ENCODE assay signal across 19 cellular contexts in the genomic region with DNA sequence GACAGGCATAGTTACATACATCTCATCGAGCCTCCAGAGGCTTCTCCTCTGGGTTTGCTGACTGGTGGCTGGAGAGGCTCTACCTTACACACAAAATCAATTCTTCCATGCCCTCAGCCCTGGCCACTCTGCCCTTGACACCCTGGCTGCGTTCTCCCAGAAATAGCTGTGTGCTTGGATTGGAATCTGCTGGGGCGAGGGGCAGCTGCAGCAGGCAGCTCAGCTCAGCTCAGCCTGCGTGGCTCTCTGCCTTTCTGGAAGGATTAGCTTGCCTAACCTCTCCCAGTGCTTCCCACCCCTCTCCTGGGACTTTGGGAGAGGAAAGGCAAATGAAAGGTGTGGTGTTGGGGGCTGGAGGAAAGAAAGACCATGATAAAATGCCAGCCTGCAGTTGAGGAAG.
DNase-seq lines count a peak whose midpoint lies in the region; ATAC-seq, FAIRE-seq and TF ChIP-seq lines count a peak whose summit lies in the region.
"Had no signal": no experiment of that assay in that cellular context is flagged by ENCODE, and none has a peak within 500 bp of the region (broad histone marks: within the 10 kb centered on the region; RNA-seq: fewer than 3 reads in every experiment).

No MANE protein-coding gene starts in this region.

- H3K9me3 ChIP-seq in BLaER1 (no peaks in the 10 kb centered on the region), H1 (ENCODE audit: insufficient read depth in 2 of 2, low read depth in 1 of 2, low read length in 1 of 2) (no peaks in the 10 kb centered on the region), neuronal stem cell (replicated peaks in 1 of 2; ENCODE audit: control insufficient read depth in 2 of 2, insufficient read depth in 1 of 2, low read depth in 1 of 2, low read length in 2 of 2) (no peaks in the 10 kb centered on the region)
- H3K9me3 ChIP-seq in CD8-positive, alpha-beta T cell (ENCODE audit: low read length) = no peaks in the 10 kb centered on the region
- H3K9me3 ChIP-seq: BLaER1 treated with 17β-estradiol and CSF1 and Interleukin-3, amounts not matched to agents 10 nM and 100 nM; Caco-2 had no signal

- H2AFZ ChIP-seq in H1 (ENCODE audit: low read length) = no peak overlapping the region
- no peak overlapping the region for H2AFZ ChIP-seq in neuronal stem cell (ENCODE audit: low read length)

- DNase-seq in D341Med (ENCODE audit: low spot score) = peak; percentile 80
- no peak for DNase-seq in H1 (ENCODE audit: low read depth in 1 of 2, low spot score in 2 of 2)
- no peak for DNase-seq in neuronal stem cell (ENCODE audit: low spot score)
- no peak for DNase-seq in CD8-positive, alpha-beta T cell
- no peak for DNase-seq in GM19238 (ENCODE audit: insufficient read length, low spot score)
- no peak for DNase-seq in activated T-cell treated with anti-CD3 and anti-CD28 coated beads, Interleukin-2, amount 50 U/mL, for 24 hours
- DNase-seq: Caco-2; CD4-positive, alpha-beta memory T cell; DMS53; DMS79 treated with DMSO at 0.1 percent for 48 hours; GF-D8; GOT3; H7; HCEC 1CT had no signal

- no peak for FAIRE-seq in H1 (lab: Jason Lieb, UNC)
- FAIRE-seq: GM12891, GM18507 had no signal

- H3K27ac ChIP-seq in BLaER1 (no peak overlapping the region), H1 (ENCODE audit: low read depth, low read length) (no peak overlapping the region), neuronal stem cell (replicated peaks; ENCODE audit: low read length) (no peak overlapping the region)
- H3K27ac ChIP-seq in CD8-positive, alpha-beta T cell (ENCODE audit: low read depth, low read length) = no peak overlapping the region
- H3K27ac ChIP-seq: BLaER1 treated with 17β-estradiol and CSF1 and Interleukin-3, amounts not matched to agents 10 nM and 100 nM had no signal

- H3K4me1 Mint-ChIP-seq in CD8-positive, alpha-beta T cell (ENCODE audit: low read depth) = no peaks in the 10 kb centered on the region
- H3K4me1 Mint-ChIP-seq in activated T-cell treated with anti-CD3 and anti-CD28 coated beads, Interleukin-2, amount 50 U/mL, for 24 hours (ENCODE audit: low read depth) = no peaks in the 10 kb centered on the region
- H3K4me1 Mint-ChIP-seq: B cell; CD4-positive, alpha-beta memory T cell had no signal

- H3K36me3 Mint-ChIP-seq in CD8-positive, alpha-beta T cell = no peaks in the 10 kb centered on the region
- H3K36me3 Mint-ChIP-seq in activated T-cell treated with anti-CD3 and anti-CD28 coated beads, Interleukin-2, amount 50 U/mL, for 24 hours (ENCODE audit: low read depth) = no peaks in the 10 kb centered on the region
- H3K36me3 Mint-ChIP-seq: CD4-positive, alpha-beta memory T cell had no signal

- H4K5ac ChIP-seq in H1 (ENCODE audit: insufficient read length, low read depth, low read length) = no peak overlapping the region

- H3K9ac ChIP-seq in BLaER1 = no peak overlapping the region
- no peak overlapping the region for H3K9ac ChIP-seq in H1 (replicated peaks in 1 of 4; ENCODE audit: extremely low read depth in 1 of 4, low read depth in 3 of 4, low read length in 3 of 4)
- H3K9ac ChIP-seq in neuronal stem cell (ENCODE audit: low read depth, low read length, poor library complexity) = no peak overlapping the region
- H3K9ac ChIP-seq: BLaER1 treated with 17β-estradiol and CSF1 and Interleukin-3, amounts not matched to agents 10 nM and 100 nM had no signal

- H3K27ac Mint-ChIP-seq in CD8-positive, alpha-beta T cell = no peak overlapping the region
- no peak overlapping the region for H3K27ac Mint-ChIP-seq in activated T-cell treated with anti-CD3 and anti-CD28 coated beads, Interleukin-2, amount 50 U/mL, for 24 hours
- H3K27ac Mint-ChIP-seq: B cell had no signal

- CTCF ChIA-PET in H1 (lab: Charles Lee; ENCODE audit: partially characterized antibody) = interaction anchor here (0.7 to 2.9 kb wide), 13 partner anchors 9 to 197 kb away, joined by 3 to 12 read pairs (median 3); no protein-coding TSS in a partner anchor
- CTCF ChIA-PET in CD8-positive, alpha-beta T cell (lab: Charles Lee) = interaction anchor here (0.9 kb wide), 1 partner anchor 9 kb away, joined by 3 read pairs; no protein-coding TSS in a partner anchor

- H3K23me2 ChIP-seq in H1 (ENCODE audit: low read depth, low read length) = no peaks in the 10 kb centered on the region; the same call in 1 of the 2 replicates

- H3K23ac ChIP-seq in H1 (ENCODE audit: insufficient read length) = no peak overlapping the region
- peak overlapping the region; percentile 7 for H3K23ac ChIP-seq in neuronal stem cell (ENCODE audit: low read depth, low read length, poor library complexity)

- 75% methylated on average over 4 of the region's 4 CpGs; no CpG with 5 or more reads in 1 of the 2 experiments for WGBS in H1 (ENCODE audit: extremely low coverage in 1 of 2, insufficient coverage in 1 of 2, insufficient read length in 1 of 2, insufficient replicate concordance in 2 of 2, low coverage in 1 of 2, low lambda C conversion rate in 2 of 2, missing lambda C conversion rate in 1 of 2), 2 experiments
- no CpG with 5 or more reads among the region's 4 CpGs for WGBS in neuronal stem cell (ENCODE audit: extremely low coverage in 2 of 2, insufficient read length in 2 of 2, insufficient replicate concordance in 1 of 2), 2 donors

- H3K56ac ChIP-seq in H1 (replicated peaks; ENCODE audit: insufficient read length, low read depth, low read length) = no peak overlapping the region

- H4K8ac ChIP-seq in H1 (ENCODE audit: extremely low read depth, insufficient read depth, low read length) (no peak overlapping the region), neuronal stem cell (ENCODE audit: low read depth, low read length) (no peak overlapping the region)

- H3K4me3 ChIP-seq in BLaER1 = no peak overlapping the region
- H3K4me3 ChIP-seq in H1 (ENCODE audit: extremely low read depth in 1 of 4, insufficient read depth in 2 of 4, low read depth in 3 of 4, low read length in 4 of 4) = no peak overlapping the region
- no peak overlapping the region for H3K4me3 ChIP-seq in neuronal stem cell (ENCODE audit: low read length in 2 of 2)
- H3K4me3 ChIP-seq in CD8-positive, alpha-beta T cell (ENCODE audit: low read depth, low read length) = no peak overlapping the region
- H3K4me3 ChIP-seq: BLaER1 treated with 17β-estradiol and CSF1 and Interleukin-3, amounts not matched to agents 10 nM and 100 nM had no signal

- H3K79me1 ChIP-seq in H1 (ENCODE audit: low read depth, low read length) = no peaks in the 10 kb centered on the region
- no peaks in the 10 kb centered on the region for H3K79me1 ChIP-seq in neuronal stem cell (ENCODE audit: low read depth, low read length)

- H3K4me1 ChIP-seq in BLaER1 = peaks cover 34% of the 10 kb centered on the region
- 0 out of 7 replicates have a peak, but pooled peaks cover 0 to 3% (median 0%) of the 10 kb centered on the region in 4 experiments for H3K4me1 ChIP-seq in H1 (replicated peaks in 1 of 4; ENCODE audit: control insufficient read depth in 3 of 4, insufficient read depth in 4 of 4, low read length in 3 of 4)
- peaks cover 0 to 2% of the 10 kb centered on the region in 2 donors for H3K4me1 ChIP-seq in neuronal stem cell (ENCODE audit: control insufficient read depth in 2 of 2, insufficient read depth in 1 of 2, low read depth in 1 of 2, low read length in 2 of 2)
- no peaks in the 10 kb centered on the region for H3K4me1 ChIP-seq in CD8-positive, alpha-beta T cell (ENCODE audit: insufficient read depth, low read length)
- H3K4me1 ChIP-seq: Caco-2 had no signal

- H3K14ac ChIP-seq in H1 (ENCODE audit: insufficient read length) (no peak overlapping the region), neuronal stem cell (ENCODE audit: low read length) (no peak overlapping the region)

- H3K36me3 ChIP-seq in BLaER1 (no peaks in the 10 kb centered on the region), H1 (ENCODE audit: control insufficient read depth in 2 of 4, insufficient read depth in 4 of 4, low read length in 3 of 4) (no peaks in the 10 kb centered on the region), neuronal stem cell (replicated peaks in 1 of 2; ENCODE audit: control insufficient read depth in 2 of 2, insufficient read depth in 2 of 2, low read length in 2 of 2) (no peaks in the 10 kb centered on the region)
- no peaks in the 10 kb centered on the region for H3K36me3 ChIP-seq in CD8-positive, alpha-beta T cell (ENCODE audit: insufficient read depth, low read length)
- H3K36me3 ChIP-seq: BLaER1 treated with 17β-estradiol and CSF1 and Interleukin-3, amounts not matched to agents 10 nM and 100 nM had no signal

- intact Hi-C loops in CD8-positive, alpha-beta T cell (cut with DNase I, micrococcal nuclease) = no loop called here

- no peaks in the 10 kb centered on the region for H4K20me1 ChIP-seq in BLaER1
- H4K20me1 ChIP-seq in H1 (replicated peaks in 1 of 2; ENCODE audit: control insufficient read depth in 1 of 2, insufficient read depth in 2 of 2, low read length in 2 of 2) = peaks cover 0 to 2% of the 10 kb centered on the region in 2 experiments

- no peak overlapping the region for H2BK5ac ChIP-seq in H1 (ENCODE audit: low read depth, low read length)
- no peak overlapping the region for H2BK5ac ChIP-seq in neuronal stem cell (ENCODE audit: low read length)

- H4K91ac ChIP-seq in H1 (replicated peaks; ENCODE audit: insufficient read length, low read length) (no peak overlapping the region), neuronal stem cell (ENCODE audit: low read depth, low read length, poor library complexity) (no peak overlapping the region)

- no peak overlapping the region for H2BK15ac ChIP-seq in H1 (ENCODE audit: low read length)
- no peak overlapping the region for H2BK15ac ChIP-seq in neuronal stem cell (ENCODE audit: low read length)

- H3K4me2 ChIP-seq in BLaER1 (peak overlapping the region; percentile 48; the same call in 1 of the 2 replicates), H1 (ENCODE audit: insufficient read depth in 1 of 2, low read depth in 2 of 2, low read length in 2 of 2) (no peak overlapping the region), neuronal stem cell (ENCODE audit: insufficient read depth, low read length, poor library complexity, severe bottlenecking) (no peak overlapping the region)

- H2AK5ac ChIP-seq in H1 (ENCODE audit: low read depth, low read length) = no peak overlapping the region
- H2AK5ac ChIP-seq in neuronal stem cell (ENCODE audit: low read depth, low read length) = no peak overlapping the region

- H3K27me3 ChIP-seq in BLaER1 (no peaks in the 10 kb centered on the region), H1 (replicated peaks in 1 of 4; ENCODE audit: control insufficient read depth in 3 of 4, extremely low read depth in 1 of 4, insufficient read depth in 3 of 4, low read length in 3 of 4) (peaks cover 0 to 11% (median 1%) of the 10 kb centered on the region in 4 experiments; a peak in 4 of 7 replicates), neuronal stem cell (ENCODE audit: control insufficient read depth in 3 of 3, insufficient read depth in 3 of 3, low read depth in 1 of 3, low read length in 3 of 3) (peaks cover 0 to 19% (median 2%) of the 10 kb centered on the region in 3 experiments)
- no peaks in the 10 kb centered on the region for H3K27me3 ChIP-seq in CD8-positive, alpha-beta T cell (ENCODE audit: insufficient read depth, low read length)
- H3K27me3 ChIP-seq: BLaER1 treated with 17β-estradiol and CSF1 and Interleukin-3, amounts not matched to agents 10 nM and 100 nM had no signal

- H3K27me3 Mint-ChIP-seq in CD8-positive, alpha-beta T cell (ENCODE audit: low read depth) = peaks cover 26% of the 10 kb centered on the region
- peaks cover 76% of the 10 kb centered on the region for H3K27me3 Mint-ChIP-seq in activated T-cell treated with anti-CD3 and anti-CD28 coated beads, Interleukin-2, amount 50 U/mL, for 24 hours

- no peak overlapping the region for H3K4ac ChIP-seq in H1 (replicated peaks; ENCODE audit: insufficient read length, low read depth, low read length)
- no peak overlapping the region for H3K4ac ChIP-seq in neuronal stem cell (ENCODE audit: low read length)

- no peak for TF ChIP-seq CTCF in H1 (IDR thresholded peaks at IDR 0.05; ENCODE audit: control extremely low read depth in 1 of 3, insufficient read depth in 1 of 3, low read depth in 1 of 3, low read length in 3 of 3)
- no peak for TF ChIP-seq CTCF in CD8-positive, alpha-beta T cell (IDR thresholded peaks at IDR 0.05)

- H3K18ac ChIP-seq in H1 (ENCODE audit: extremely low read depth, low read length) (no peak overlapping the region), neuronal stem cell (ENCODE audit: low read length) (no peak overlapping the region)

- H2BK120ac ChIP-seq in H1 (replicated peaks; ENCODE audit: low read depth, low read length) (no peak overlapping the region), neuronal stem cell (ENCODE audit: low read depth, low read length) (no peak overlapping the region)

- TF ChIP-seq RAD21 in H1 (IDR thresholded peaks at IDR 0.05 in 1 of 2, conservative IDR thresholded peaks at IDR 0.05 in 1 of 2; ENCODE audit: low read depth in 2 of 2, low read length in 2 of 2) = no peak

- POLR2A ChIA-PET in H1 (lab: Charles Lee; ENCODE audit: partially characterized antibody) = no interaction called here
- POLR2A ChIA-PET in CD8-positive, alpha-beta T cell (lab: Charles Lee) = interaction anchor here (0.6 kb wide), 1 partner anchor 100 kb away, joined by 5 read pairs; no protein-coding TSS in a partner anchor

- no peak overlapping the region for H3K4me3 Mint-ChIP-seq in CD8-positive, alpha-beta T cell
- H3K4me3 Mint-ChIP-seq in activated T-cell treated with anti-CD3 and anti-CD28 coated beads, Interleukin-2, amount 50 U/mL, for 24 hours = no peak overlapping the region
- H3K4me3 Mint-ChIP-seq: B cell; CD4-positive, alpha-beta memory T cell had no signal

- no peak for ATAC-seq in CD8-positive, alpha-beta T cell

- no peak overlapping the region for H2BK20ac ChIP-seq in H1 (ENCODE audit: low read length)

- H3K9me3 Mint-ChIP-seq in CD8-positive, alpha-beta T cell = no peaks in the 10 kb centered on the region
- no peaks in the 10 kb centered on the region for H3K9me3 Mint-ChIP-seq in activated T-cell treated with anti-CD3 and anti-CD28 coated beads, Interleukin-2, amount 50 U/mL, for 24 hours

- TF ChIP-seq EP300 in H1 (IDR thresholded peaks at IDR 0.05; ENCODE audit: borderline replicate concordance in 1 of 2, low read depth in 2 of 2, low read length in 2 of 2) = no peak

- H2BK12ac ChIP-seq in H1 (ENCODE audit: low read depth, low read length) (0 out of 2 replicates have a peak overlapping the region, but pooled peaks have one; percentile 27), neuronal stem cell (ENCODE audit: low read length) (no peak overlapping the region)

- TF ChIP-seq POLR2A in H1 (IDR thresholded peaks at IDR 0.05; ENCODE audit: control extremely low read depth in 1 of 2, low read depth in 2 of 2, low read length in 2 of 2) = no peak

- H3K79me2 ChIP-seq in H1 (ENCODE audit: control insufficient read depth in 1 of 2, insufficient read depth in 2 of 2, low read length in 2 of 2) = no peaks in the 10 kb centered on the region
